ENCODE assay signal across 12 cellular contexts in genomic region chr17:4951486-4951885, GRCh38. TPM values are rescaled to one million over a fixed set of nuclear protein-coding genes. Genes with fewer than 3 reads are reported as not detected.
DNase-seq lines count a peak whose midpoint lies in the region; ATAC-seq, FAIRE-seq and TF ChIP-seq lines count a peak whose summit lies in the region.
"Had no signal": no experiment of that assay in that cellular context is flagged by ENCODE, and none has a peak within 500 bp of the region (broad histone marks: within the 10 kb centered on the region; RNA-seq: fewer than 3 reads in every experiment).

No MANE protein-coding gene starts in this region.

- FAIRE-seq in A549 (lab: Jason Lieb, UNC), result no peak
- FAIRE-seq: D721Med had no signal

- TF ChIP-seq POLR2A in A549 (IDR thresholded peaks at IDR 0.05; ENCODE audit: low read length) (no peak), erythroblast (IDR thresholded peaks at IDR 0.05; ENCODE audit: low read length) (no peak)

- peak overlapping the region; percentile 98 for H3K4me3 ChIP-seq in A549
- H3K4me3 ChIP-seq in mesenchymal stem cell (ENCODE audit: insufficient read depth in 1 of 2, low read depth in 1 of 2, low read length in 2 of 2), result no peak overlapping the region

- no peak overlapping the region for H3K18ac ChIP-seq in mesenchymal stem cell (ENCODE audit: low read depth in 1 of 2, low read length in 2 of 2)

- H3K23ac ChIP-seq in mesenchymal stem cell (ENCODE audit: low read length in 2 of 2), result no peak overlapping the region

- H3K4me1 ChIP-seq in A549 (peaks cover 28% of the 10 kb centered on the region), mesenchymal stem cell (ENCODE audit: control insufficient read depth, insufficient read depth, low read depth, low read length) (peaks cover 35% of the 10 kb centered on the region)

- H3K27me3 Mint-ChIP-seq in activated CD8-positive, alpha-beta T cell treated with anti-CD3 and anti-CD28 coated beads, Interleukin-2, amount 10 ng/mL, durations not matched to agents 7 days and 5 days (ENCODE audit: low read depth), result no peaks in the 10 kb centered on the region

- peaks cover 28% of the 10 kb centered on the region for H3K4me1 Mint-ChIP-seq in activated CD8-positive, alpha-beta T cell treated with anti-CD3 and anti-CD28 coated beads, Interleukin-2, amount 10 ng/mL, durations not matched to agents 7 days and 5 days (ENCODE audit: low read depth)

- H3K9ac ChIP-seq in mesenchymal stem cell (ENCODE audit: low read length), result no peak overlapping the region

- H2BK120ac ChIP-seq in mesenchymal stem cell (ENCODE audit: low read depth, low read length), result no peak overlapping the region

- H3K79me1 ChIP-seq in mesenchymal stem cell (replicated peaks; ENCODE audit: low read length, poor library complexity, severe bottlenecking), result peaks cover 9% of the 10 kb centered on the region

- H4K8ac ChIP-seq in mesenchymal stem cell (ENCODE audit: low read length), result no peak overlapping the region

- H3K27ac ChIP-seq in A549 (peak overlapping the region; percentile 99), mesenchymal stem cell (ENCODE audit: low read length, poor library complexity, severe bottlenecking) (no peak overlapping the region)

- no peak for TF ChIP-seq CTCF in A549 (IDR thresholded peaks at IDR 0.05)

- TF ChIP-seq RAD21 in A549 (conservative IDR thresholded peaks at IDR 0.05 in 1 of 2, IDR thresholded peaks at IDR 0.05 in 1 of 2), result no peak

- 71% methylated on average over 3 of the region's 3 CpGs for WGBS in A549 (ENCODE audit: missing lambda C conversion rate)
- WGBS in mesenchymal stem cell, result 83% methylated on average over 3 of the region's 3 CpGs

- POLR2A ChIA-PET in A549 (lab: Yijun Ruan, JAX), result interaction anchor here (1.0 to 4.9 kb wide), 3 partner anchors 12 to 19 kb away, joined by 3 to 78 read pairs (median 68); partner anchors contain the start of genes RNF167, SLC25A11 and SPAG7
- POLR2A ChIA-PET in activated CD8-positive, alpha-beta T cell treated with anti-CD3 and anti-CD28 coated beads, Interleukin-2, amount 10 ng/mL, durations not matched to agents 7 days and 5 days (lab: Charles Lee), result interaction anchor here (0.7 to 10.0 kb wide), 4 partner anchors 11 to 64 kb away, joined by 3 to 239 read pairs (median 37); partner anchors contain the start of genes RNF167, SLC25A11 and SPAG7

- no peak overlapping the region for H2BK5ac ChIP-seq in mesenchymal stem cell (ENCODE audit: low read depth, low read length, poor library complexity, severe bottlenecking)

- peak overlapping the region; percentile 96 for H2AK5ac ChIP-seq in mesenchymal stem cell (ENCODE audit: low read length, severe bottlenecking)

- H3K14ac ChIP-seq in mesenchymal stem cell (ENCODE audit: low read length in 2 of 2), result no peak overlapping the region

- H2AFZ ChIP-seq in mesenchymal stem cell (ENCODE audit: low read depth, low read length), result no peak overlapping the region

- CTCF ChIA-PET in A549 (lab: Yijun Ruan, JAX), result interaction anchor here (1.1 to 7.1 kb wide), 7 partner anchors 14 to 110 kb away, joined by 4 to 63 read pairs (median 7); partner anchors contain the start of genes CAMTA2 and SPAG7
- CTCF ChIA-PET in activated CD8-positive, alpha-beta T cell treated with anti-CD3 and anti-CD28 coated beads, Interleukin-2, amount 10 ng/mL, durations not matched to agents 7 days and 5 days (lab: Charles Lee), result interaction anchor here (0.9 to 4.4 kb wide), 4 partner anchors 11 to 79 kb away, joined by 3 to 16 read pairs (median 6); partner anchors contain the start of genes RNF167, SLC25A11 and SPAG7

- H3K27ac Mint-ChIP-seq in activated CD8-positive, alpha-beta T cell treated with anti-CD3 and anti-CD28 coated beads, Interleukin-2, amount 10 ng/mL, durations not matched to agents 7 days and 5 days, result peak overlapping the region; percentile 92

- peak overlapping the region in 1 of 2 experiments; percentile 40 for H2BK12ac ChIP-seq in mesenchymal stem cell (ENCODE audit: low read length in 2 of 2)

- no peak for TF ChIP-seq EP300 in A549 (IDR thresholded peaks at IDR 0.05)

- H3K9me3 ChIP-seq in A549, result no peaks in the 10 kb centered on the region
- H3K9me3 ChIP-seq in mesenchymal stem cell (ENCODE audit: control insufficient read depth, low read length), result no peaks in the 10 kb centered on the region
- H3K9me3 ChIP-seq: spleen had no signal

- H3K4me2 ChIP-seq in A549 (peak overlapping the region; percentile 99), mesenchymal stem cell (ENCODE audit: low read length, poor library complexity, severe bottlenecking) (no peak overlapping the region)

- peak overlapping the region; percentile 82 for H3K4me3 Mint-ChIP-seq in activated CD8-positive, alpha-beta T cell treated with anti-CD3 and anti-CD28 coated beads, Interleukin-2, amount 10 ng/mL, durations not matched to agents 7 days and 5 days

- in situ Hi-C loops in G401 (cut with HindIII; ENCODE audit: low sequenced_read_pairs), result no loop called here

- peak overlapping the region in 1 of 2 experiments; percentile 90 for H3K4ac ChIP-seq in mesenchymal stem cell (ENCODE audit: low read depth in 1 of 2, low read length in 2 of 2)

- H3K27me3 ChIP-seq in mesenchymal stem cell (ENCODE audit: control insufficient read depth in 1 of 2, insufficient read depth in 1 of 2, low read length in 2 of 2), result no peaks in the 10 kb centered on the region
- H3K27me3 ChIP-seq: spleen had no signal

- H3K36me3 Mint-ChIP-seq in activated CD8-positive, alpha-beta T cell treated with anti-CD3 and anti-CD28 coated beads, Interleukin-2, amount 10 ng/mL, durations not matched to agents 7 days and 5 days (ENCODE audit: low read depth), result peaks cover 25% of the 10 kb centered on the region

- no peak for ATAC-seq in A549
- no peak for ATAC-seq in activated CD8-positive, alpha-beta T cell treated with anti-CD3 and anti-CD28 coated beads, Interleukin-2, amount 10 ng/mL, durations not matched to agents 7 days and 5 days

- H3K36me3 ChIP-seq in mesenchymal stem cell (ENCODE audit: control insufficient read depth in 1 of 2, insufficient read depth in 2 of 2, low read depth in 1 of 2, low read length in 2 of 2), result peaks cover 4 to 11% of the 10 kb centered on the region in 2 experiments

- H3K9me3 Mint-ChIP-seq in activated CD8-positive, alpha-beta T cell treated with anti-CD3 and anti-CD28 coated beads, Interleukin-2, amount 10 ng/mL, durations not matched to agents 7 days and 5 days (ENCODE audit: insufficient read depth), result no peaks in the 10 kb centered on the region

- H4K91ac ChIP-seq in mesenchymal stem cell (ENCODE audit: low read length), result peak overlapping the region; percentile 4

- H2BK15ac ChIP-seq in mesenchymal stem cell (ENCODE audit: low read depth, poor library complexity, severe bottlenecking), result no peak overlapping the region

- no peak for DNase-seq in A549 (ENCODE audit: low read depth in 1 of 2, low spot score in 1 of 2)
- peak; percentile 32 for DNase-seq in G401 (ENCODE audit: low spot score)
- DNase-seq in activated CD8-positive, alpha-beta T cell treated with anti-CD3 and anti-CD28 coated beads, Interleukin-2, amount 10 ng/mL, durations not matched to agents 7 days and 5 days, result no peak
- DNase-seq in mesenchymal stem cell, result no peak
- no peak for DNase-seq in erythroblast (lab: John Stamatoyannopoulos, UW)
- no peak for DNase-seq in stimulated activated CD4-positive, alpha-beta T cell treated with anti-CD3 and anti-CD28 coated beads, Interleukin-15, amount 100 ng/mL, for 24 hours
- DNase-seq in ureter (ENCODE audit: low spot score), result no peak
- no peak for DNase-seq in NK-92 (lab: John Stamatoyannopoulos, UW; ENCODE audit: unreplicated experiment)
- DNase-seq: effector CD8-positive, alpha-beta T cell; KBM-7; spleen had no signal

RNA-seq across cellular contexts. Expression of gene ENO3, which starts 0.6 kb away (rescaled TPM):
- polyA plus RNA-seq in A549 (2011; rRNA removed) (52.5 and 53.5 TPM in 2 replicates), A549 (2017; fragmentation: RNase III; extraction: RNeasy Plus Mini Kit Qiagen cat#74134 plus additional on column Dnase treatment) (79.0 to 109 TPM (median 102 TPM) in 3 replicates)
- polyA plus RNA-seq in A549 (2012; cell fraction: cytosol; rRNA removed), result 56.8 and 60.6 TPM in 2 replicates
- 195 and 252 TPM in 2 replicates for polyA plus RNA-seq in A549 (2012; cell fraction: nucleus; rRNA removed)
- polyA minus RNA-seq in A549 (2011; rRNA and poly(A)+ RNA removed), result 35.8 and 39.2 TPM in 2 replicates
- total RNA-seq in G401 (2014; rRNA removed; shearing (Covaris generic)), result 52.8 and 75.4 TPM in 2 replicates
- 10 to 100 TPM; 26.6 to 34.3 TPM for total RNA-seq in activated CD8-positive, alpha-beta T cell treated with anti-CD3 and anti-CD28 coated beads, Interleukin-2, amount 10 ng/mL, durations not matched to agents 7 days and 5 days
- polyA plus RNA-seq in mesenchymal stem cell (2013, experiment 1 of 2), result 3.9 TPM
- 3.3 TPM for polyA plus RNA-seq in mesenchymal stem cell (2013, experiment 2 of 2)
- 6.2 TPM for total RNA-seq in ureter

RNA-seq across cellular contexts. Expression of gene PFN1, which starts 3.2 kb away (rescaled TPM):
- polyA plus RNA-seq in A549 (2011; rRNA removed) (1,417 and 1,732 TPM in 2 replicates), A549 (2017; fragmentation: RNase III; extraction: RNeasy Plus Mini Kit Qiagen cat#74134 plus additional on column Dnase treatment) (3,195 to 3,341 TPM (median 3,230 TPM) in 3 replicates)
- polyA plus RNA-seq in A549 (2012; cell fraction: cytosol; rRNA removed), result 3,514 and 3,904 TPM in 2 replicates
- polyA plus RNA-seq in A549 (2012; cell fraction: nucleus; rRNA removed), result 1,698 and 2,342 TPM in 2 replicates
- polyA minus RNA-seq in A549 (2011; rRNA and poly(A)+ RNA removed), result 1,279 and 1,360 TPM in 2 replicates
- 563 and 707 TPM in 2 replicates for total RNA-seq in G401 (2014; rRNA removed; shearing (Covaris generic))
- total RNA-seq in activated CD8-positive, alpha-beta T cell treated with anti-CD3 and anti-CD28 coated beads, Interleukin-2, amount 10 ng/mL, durations not matched to agents 7 days and 5 days, result 1,000 to 10,000 TPM; 2,493 to 2,581 TPM
- 1,651 TPM for polyA plus RNA-seq in mesenchymal stem cell (2013, experiment 1 of 2)
- polyA plus RNA-seq in mesenchymal stem cell (2013, experiment 2 of 2), result 1,671 TPM
- total RNA-seq in ureter, result 598 TPM

RNA-seq across cellular contexts. Expression of gene RNF167, which starts 11.4 kb away (rescaled TPM):
- polyA plus RNA-seq in A549 (2011; rRNA removed), result 98.7 and 110 TPM in 2 replicates
- polyA plus RNA-seq in A549 (2012; cell fraction: cytosol; rRNA removed), result 99.0 and 115 TPM in 2 replicates
- polyA plus RNA-seq in A549 (2012; cell fraction: nucleus; rRNA removed), result 101 and 111 TPM in 2 replicates
- polyA plus RNA-seq in A549 (2017; fragmentation: RNase III; extraction: RNeasy Plus Mini Kit Qiagen cat#74134 plus additional on column Dnase treatment), result 83.9 to 93.7 TPM (median 86.4 TPM) in 3 replicates
- 92.2 and 126 TPM in 2 replicates for polyA minus RNA-seq in A549 (2011; rRNA and poly(A)+ RNA removed)
- total RNA-seq in G401 (2014; rRNA removed; shearing (Covaris generic)), result 86.0 and 97.4 TPM in 2 replicates
- 100 to 1,000 TPM; 239 to 245 TPM for total RNA-seq in activated CD8-positive, alpha-beta T cell treated with anti-CD3 and anti-CD28 coated beads, Interleukin-2, amount 10 ng/mL, durations not matched to agents 7 days and 5 days
- polyA plus RNA-seq in mesenchymal stem cell (2013, experiment 1 of 2), result 84.3 TPM
- polyA plus RNA-seq in mesenchymal stem cell (2013, experiment 2 of 2), result 84.9 TPM
- total RNA-seq in ureter, result 129 TPM

RNA-seq across cellular contexts. Expression of gene SLC25A11, which starts 11.6 kb away (rescaled TPM):
- polyA plus RNA-seq in A549 (2011; rRNA removed) (60.2 and 64.4 TPM in 2 replicates), A549 (2017; fragmentation: RNase III; extraction: RNeasy Plus Mini Kit Qiagen cat#74134 plus additional on column Dnase treatment) (64.4 to 69.2 TPM (median 67.9 TPM) in 3 replicates)
- polyA plus RNA-seq in A549 (2012; cell fraction: cytosol; rRNA removed), result 141 and 164 TPM in 2 replicates
- 186 and 187 TPM in 2 replicates for polyA plus RNA-seq in A549 (2012; cell fraction: nucleus; rRNA removed)
- 72.7 and 84.1 TPM in 2 replicates for polyA minus RNA-seq in A549 (2011; rRNA and poly(A)+ RNA removed)
- 111 and 132 TPM in 2 replicates for total RNA-seq in G401 (2014; rRNA removed; shearing (Covaris generic))
- 10 to 100 TPM; 78.5 to 86.4 TPM for total RNA-seq in activated CD8-positive, alpha-beta T cell treated with anti-CD3 and anti-CD28 coated beads, Interleukin-2, amount 10 ng/mL, durations not matched to agents 7 days and 5 days
- 37.5 TPM for polyA plus RNA-seq in mesenchymal stem cell (2013, experiment 1 of 2)
- 36.9 TPM for polyA plus RNA-seq in mesenchymal stem cell (2013, experiment 2 of 2)
- 62.0 TPM for total RNA-seq in ureter

RNA-seq across cellular contexts. Expression of gene SPAG7, which starts 16.1 kb away (rescaled TPM):
- polyA plus RNA-seq in A549 (2011; rRNA removed), result 72.6 and 94.9 TPM in 2 replicates
- polyA plus RNA-seq in A549 (2012; cell fraction: cytosol; rRNA removed), result 83.2 and 107 TPM in 2 replicates
- 65.1 and 68.1 TPM in 2 replicates for polyA plus RNA-seq in A549 (2012; cell fraction: nucleus; rRNA removed)
- polyA plus RNA-seq in A549 (2017; fragmentation: RNase III; extraction: RNeasy Plus Mini Kit Qiagen cat#74134 plus additional on column Dnase treatment), result 101 to 102 TPM (median 102 TPM) in 3 replicates
- 32.7 and 36.0 TPM in 2 replicates for polyA minus RNA-seq in A549 (2011; rRNA and poly(A)+ RNA removed)
- total RNA-seq in G401 (2014; rRNA removed; shearing (Covaris generic)), result 32.3 and 59.7 TPM in 2 replicates
- total RNA-seq in activated CD8-positive, alpha-beta T cell treated with anti-CD3 and anti-CD28 coated beads, Interleukin-2, amount 10 ng/mL, durations not matched to agents 7 days and 5 days, result 10 to 100 TPM; 52.3 to 53.6 TPM
- polyA plus RNA-seq in mesenchymal stem cell (2013, experiment 1 of 2), result 51.2 TPM
- 49.7 TPM for polyA plus RNA-seq in mesenchymal stem cell (2013, experiment 2 of 2)
- total RNA-seq in ureter, result 66.4 TPM
